In genomic region chr2:36322108-36322507, GRCh38 we compare ENCODE assay signal across 7 cellular contexts. TPM values are rescaled to one million over a fixed set of nuclear protein-coding genes. Genes with fewer than 3 reads are reported as not detected.
A peak's percentile ranks its signal among the peaks of the same experiment; 100 is the strongest.
DNase-seq lines count a peak whose midpoint lies in the region; ATAC-seq and TF ChIP-seq lines count a peak whose summit lies in the region.

No MANE protein-coding gene starts in this region.

- in situ Hi-C loops in GM13977 (cut with MboI; ENCODE audit: low pct_unique_long_range_greater_than_20kb, low sequenced_read_pairs, unreplicated experiment) = no loop called here

- no peak overlapping the region for H3K4me3 ChIP-seq in skeletal muscle cell (ENCODE audit: low read depth, low read length)

- DNase-seq in GM13977 (ENCODE audit: low spot score) (no peak), RPMI7951 (ENCODE audit: low read depth) (peak; percentile 65), fibroblast of the conjunctiva (ENCODE audit: low read depth) (peak; percentile 14), skeletal muscle cell (ENCODE audit: low read depth) (peak; percentile 20), NCI-H774 (lab: John Stamatoyannopoulos, UW) (no peak), HK-2 (ENCODE audit: unreplicated experiment) (no peak)

- peak; percentile 48 for TF ChIP-seq CTCF in GM13977 (IDR thresholded peaks at IDR 0.05; ENCODE audit: extremely low read depth, insufficient read depth, missing control alignments)

- ATAC-seq in HG03097 (IDR thresholded peaks at IDR 0.05; ENCODE audit: low FRiP score, unreplicated experiment) = no peak

RNA-seq across cellular contexts. Expression of gene CRIM1, which starts 33.5 kb away (rescaled TPM):
- 35.1 and 44.2 TPM in 2 replicates for total RNA-seq in RPMI7951 (2014; rRNA removed; shearing (Covaris generic))

Comparison
In these comparisons a context has a peak if more than half of its experiments do, and no peak if none do; other contexts are left out.
1. DNase-seq: peak in RPMI7951 (single experiment), fibroblast of the conjunctiva (single experiment) and skeletal muscle cell (single experiment); none in GM13977 (single experiment), NCI-H774 (single experiment) and HK-2 (single experiment).